In genomic region chr10:62019685-62020361, GRCh38 we compare ENCODE assay signal across 9 cellular contexts.
A peak's percentile ranks its signal among the peaks of the same experiment; 100 is the strongest.
DNase-seq lines count a peak whose midpoint lies in the region; ATAC-seq and TF ChIP-seq lines count a peak whose summit lies in the region.
"Had no signal": no experiment of that assay in that cellular context is flagged by ENCODE, and none has a peak within 500 bp of the region (broad histone marks: within the 10 kb centered on the region; RNA-seq: fewer than 3 reads in every experiment).

No MANE protein-coding gene starts in this region.

- peaks cover 39% of the 10 kb centered on the region for H3K4me1 Mint-ChIP-seq in WTC11
- peaks cover 48% of the 10 kb centered on the region for H3K4me1 Mint-ChIP-seq in stimulated activated effector memory CD8-positive, alpha-beta T cell treated with anti-CD3 and anti-CD28 coated beads, Interleukin-12 subunit alpha, Interleukin-12 subunit beta, amount 100 ng/mL, for 72 hours

- H3K27ac ChIP-seq in GM23248: peak overlapping the region; percentile 63

- peak overlapping the region; percentile 36 for H3K9ac ChIP-seq in GM23248

- peaks cover 19% of the 10 kb centered on the region for H3K27me3 Mint-ChIP-seq in WTC11 (ENCODE audit: low read depth)

- H2AFZ ChIP-seq in GM23248: no peak overlapping the region

- no peaks in the 10 kb centered on the region for H3K9me3 ChIP-seq in GM23248 (ENCODE audit: low read depth)

- H3K4me3 ChIP-seq in GM23248: peak overlapping the region; percentile 33

- H3K36me3 Mint-ChIP-seq in WTC11: no peaks in the 10 kb centered on the region
- H3K36me3 Mint-ChIP-seq in stimulated activated effector memory CD8-positive, alpha-beta T cell treated with anti-CD3 and anti-CD28 coated beads, Interleukin-12 subunit alpha, Interleukin-12 subunit beta, amount 100 ng/mL, for 72 hours: peaks cover 14% of the 10 kb centered on the region

- H3K27ac Mint-ChIP-seq in WTC11: 0 out of 2 replicates have a peak overlapping the region, but pooled peaks have one; percentile 4
- peak overlapping the region; percentile 76 for H3K27ac Mint-ChIP-seq in stimulated activated effector memory CD8-positive, alpha-beta T cell treated with anti-CD3 and anti-CD28 coated beads, Interleukin-12 subunit alpha, Interleukin-12 subunit beta, amount 100 ng/mL, for 72 hours

- H3K27me3 ChIP-seq in GM23248 (replicated peaks; ENCODE audit: insufficient read depth): no peaks in the 10 kb centered on the region

- peaks cover 48% of the 10 kb centered on the region for H3F3A ChIP-seq in GM23248 (ENCODE audit: insufficient read depth)

- H3K4me1 ChIP-seq in GM23248 (ENCODE audit: insufficient read depth): peaks cover 58% of the 10 kb centered on the region

- H3K36me3 ChIP-seq in GM23248 (ENCODE audit: low read depth): no peaks in the 10 kb centered on the region

- H3K9me3 Mint-ChIP-seq in WTC11: no peaks in the 10 kb centered on the region
- peaks cover 3% of the 10 kb centered on the region for H3K9me3 Mint-ChIP-seq in stimulated activated effector memory CD8-positive, alpha-beta T cell treated with anti-CD3 and anti-CD28 coated beads, Interleukin-12 subunit alpha, Interleukin-12 subunit beta, amount 100 ng/mL, for 72 hours

- 0 out of 2 replicates have a peak overlapping the region, but pooled peaks have one; percentile 2 for H3K4me3 Mint-ChIP-seq in WTC11
- peak overlapping the region; percentile 39 for H3K4me3 Mint-ChIP-seq in stimulated activated effector memory CD8-positive, alpha-beta T cell treated with anti-CD3 and anti-CD28 coated beads, Interleukin-12 subunit alpha, Interleukin-12 subunit beta, amount 100 ng/mL, for 72 hours

- H3K4me2 ChIP-seq in GM23248 (ENCODE audit: unreplicated experiment): peak overlapping the region; percentile 60

- H3K9me2 ChIP-seq in GM23248 (ENCODE audit: insufficient read depth): no peaks in the 10 kb centered on the region

- DNase-seq in GM23248 (peak; percentile 74), WTC11 (ENCODE audit: low spot score) (no peak), fibroblast of peridontal ligament (ENCODE audit: extremely low read depth) (peak; percentile 43), NCI-H524 treated with DMSO at 0.1 percent for 48 hours (lab: John Stamatoyannopoulos, UW) (no peak), NOMO-1 treated with DMSO at 0.1 percent for 48 hours (lab: John Stamatoyannopoulos, UW; ENCODE audit: unreplicated experiment) (no peak)
- DNase-seq in stimulated activated effector memory CD8-positive, alpha-beta T cell treated with anti-CD3 and anti-CD28 coated beads, Interleukin-12 subunit alpha, Interleukin-12 subunit beta, amount 100 ng/mL, for 72 hours (ENCODE audit: low spot score in 2 of 2): no peak
- DNase-seq in stimulated activated CD4-positive, alpha-beta T cell treated with anti-CD3 and anti-CD28 coated beads, Interleukin-12 subunit alpha, Interleukin-12 subunit beta, amount 100 ng/mL, for 4 hours: no peak
- DNase-seq: cortex of kidney had no signal

- POLR2A ChIA-PET in WTC11 (lab: Charles Lee): no interaction called here

- H3K79me2 ChIP-seq in GM23248 (ENCODE audit: insufficient read depth): peaks cover 25% of the 10 kb centered on the region

- no peak for TF ChIP-seq CTCF in WTC11 (IDR thresholded peaks at IDR 0.05)

- in situ Hi-C loops in GM23248 (cut with MboI): no loop called here

- peak; percentile 86 for ATAC-seq in WTC11
- peak; percentile 58 for ATAC-seq in stimulated activated effector memory CD8-positive, alpha-beta T cell treated with anti-CD3 and anti-CD28 coated beads, Interleukin-12 subunit alpha, Interleukin-12 subunit beta, amount 100 ng/mL, for 72 hours
- ATAC-seq: HCT116 had no signal

- no peaks in the 10 kb centered on the region for H4K20me1 ChIP-seq in GM23248 (ENCODE audit: insufficient read depth)

- CTCF ChIA-PET in WTC11 (lab: Charles Lee): interaction anchor here (0.9 to 3.2 kb wide), 5 partner anchors 19 to 123 kb away, joined by 3 to 11 read pairs (median 4); no protein-coding TSS in a partner anchor

- WGBS in GM23248 (ENCODE audit: low coverage in 1 of 2, low lambda C conversion rate in 2 of 2, missing lambda C conversion rate in 2 of 2), 2 experiments: 50 to 55% methylated on average over 6 of the region's 6 CpGs

TF ChIP-seq in WTC11, 78 proteins besides CTCF, POLR2A, EP300 and RAD21:
- TF ChIP-seq, protein P1, sequence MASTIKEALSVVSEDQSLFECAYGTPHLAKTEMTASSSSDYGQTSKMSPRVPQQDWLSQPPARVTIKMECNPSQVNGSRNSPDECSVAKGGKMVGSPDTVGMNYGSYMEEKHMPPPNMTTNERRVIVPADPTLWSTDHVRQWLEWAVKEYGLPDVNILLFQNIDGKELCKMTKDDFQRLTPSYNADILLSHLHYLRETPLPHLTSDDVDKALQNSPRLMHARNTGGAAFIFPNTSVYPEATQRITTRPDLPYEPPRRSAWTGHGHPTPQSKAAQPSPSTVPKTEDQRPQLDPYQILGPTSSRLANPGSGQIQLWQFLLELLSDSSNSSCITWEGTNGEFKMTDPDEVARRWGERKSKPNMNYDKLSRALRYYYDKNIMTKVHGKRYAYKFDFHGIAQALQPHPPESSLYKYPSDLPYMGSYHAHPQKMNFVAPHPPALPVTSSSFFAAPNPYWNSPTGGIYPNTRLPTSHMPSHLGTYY (CRISPR knock-in tag; IDR thresholded peaks at IDR 0.05): no peak
- TF ChIP-seq IRF2 (CRISPR knock-in tag; IDR thresholded peaks at IDR 0.05; ENCODE audit: borderline replicate concordance, low read depth) (no peak), MYBL2 (CRISPR knock-in tag; IDR thresholded peaks at IDR 0.05) (no peak), ZNF671 (CRISPR knock-in tag; IDR thresholded peaks at IDR 0.05) (no peak), JAZF1 (CRISPR knock-in tag; IDR thresholded peaks at IDR 0.05) (no peak), RORB (CRISPR knock-in tag; IDR thresholded peaks at IDR 0.05) (no peak), HMGA2 (CRISPR knock-in tag; IDR thresholded peaks at IDR 0.05) (no peak), NR3C1 (CRISPR knock-in tag; conservative IDR thresholded peaks at IDR 0.05; ENCODE audit: low read depth) (no peak), ZNF219 (CRISPR knock-in tag; IDR thresholded peaks at IDR 0.05; ENCODE audit: borderline replicate concordance) (no peak), NFYB (CRISPR knock-in tag; conservative IDR thresholded peaks at IDR 0.05; ENCODE audit: low read depth) (no peak)
- TF ChIP-seq, protein P2, sequence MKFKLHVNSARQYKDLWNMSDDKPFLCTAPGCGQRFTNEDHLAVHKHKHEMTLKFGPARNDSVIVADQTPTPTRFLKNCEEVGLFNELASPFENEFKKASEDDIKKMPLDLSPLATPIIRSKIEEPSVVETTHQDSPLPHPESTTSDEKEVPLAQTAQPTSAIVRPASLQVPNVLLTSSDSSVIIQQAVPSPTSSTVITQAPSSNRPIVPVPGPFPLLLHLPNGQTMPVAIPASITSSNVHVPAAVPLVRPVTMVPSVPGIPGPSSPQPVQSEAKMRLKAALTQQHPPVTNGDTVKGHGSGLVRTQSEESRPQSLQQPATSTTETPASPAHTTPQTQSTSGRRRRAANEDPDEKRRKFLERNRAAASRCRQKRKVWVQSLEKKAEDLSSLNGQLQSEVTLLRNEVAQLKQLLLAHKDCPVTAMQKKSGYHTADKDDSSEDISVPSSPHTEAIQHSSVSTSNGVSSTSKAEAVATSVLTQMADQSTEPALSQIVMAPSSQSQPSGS (CRISPR knock-in tag; IDR thresholded peaks at IDR 0.05; ENCODE audit: borderline replicate concordance, low read depth): no peak
- TF ChIP-seq, protein P3, sequence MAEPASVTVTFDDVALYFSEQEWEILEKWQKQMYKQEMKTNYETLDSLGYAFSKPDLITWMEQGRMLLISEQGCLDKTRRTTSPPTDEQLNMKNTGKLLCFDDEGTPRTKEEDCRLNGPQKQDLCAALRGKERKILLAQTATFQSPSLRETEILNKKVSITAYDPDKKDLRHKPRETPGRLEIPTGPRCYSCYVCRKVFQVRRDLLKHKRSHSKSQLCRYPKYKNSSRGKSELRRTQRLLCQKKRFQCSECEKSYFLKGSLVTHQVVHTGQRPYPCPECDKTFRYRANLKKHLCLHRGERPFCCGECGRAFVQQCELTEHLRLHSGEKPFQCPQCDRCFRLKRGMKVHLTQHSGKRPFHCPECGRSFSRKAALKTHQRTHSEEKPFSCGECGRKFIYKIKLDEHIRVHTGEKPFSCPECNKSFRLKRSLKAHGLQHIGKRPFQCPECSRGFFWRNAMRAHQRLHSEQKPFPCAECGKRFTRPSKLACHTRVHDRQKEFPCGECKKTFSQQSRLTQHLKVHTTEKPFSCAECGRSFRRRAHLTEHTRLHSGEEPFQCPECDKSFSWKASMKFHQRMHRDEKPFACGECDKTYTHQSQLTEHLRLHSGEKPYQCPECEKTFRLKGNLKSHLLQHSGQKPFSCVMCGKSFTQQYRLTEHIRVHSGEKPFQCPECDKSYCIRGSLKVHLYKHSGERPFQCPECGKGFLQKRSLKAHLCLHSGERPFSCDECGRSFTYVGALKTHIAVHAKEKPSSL (CRISPR knock-in tag; conservative IDR thresholded peaks at IDR 0.05): no peak

Comparison
In these comparisons a context has a peak if more than half of its experiments do, and no peak if none do; other contexts are left out.
1. DNase-seq: peak in GM23248 (single experiment) and fibroblast of peridontal ligament (single experiment); none in WTC11 (single experiment), stimulated activated effector memory CD8-positive, alpha-beta T cell treated with anti-CD3 and anti-CD28 coated beads, Interleukin-12 subunit alpha, Interleukin-12 subunit beta, amount 100 ng/mL, for 72 hours (0 of 2), NCI-H524 treated with DMSO at 0.1 percent for 48 hours (single experiment), NOMO-1 treated with DMSO at 0.1 percent for 48 hours (single experiment) and stimulated activated CD4-positive, alpha-beta T cell treated with anti-CD3 and anti-CD28 coated beads, Interleukin-12 subunit alpha, Interleukin-12 subunit beta, amount 100 ng/mL, for 4 hours (single experiment).